Comparison of ENCODE assay signal across 8 cellular contexts in genomic region chr10:73110345-73110849, GRCh38. TPM values are rescaled to one million over a fixed set of nuclear protein-coding genes. Genes with fewer than 3 reads are reported as not detected.
DNase-seq lines count a peak whose midpoint lies in the region; ATAC-seq and TF ChIP-seq lines count a peak whose summit lies in the region.

Gene NUDT13, plus strand, starts transcription at chr10:73110455. Its CDS starts 3,911 bp downstream, at chr10:73114366.

- peak within 1 kb of the TSS; percentile 97 for H3K4me3 Mint-ChIP-seq in HFFc6
- H3K4me3 Mint-ChIP-seq in stimulated activated naive B cell treated with anti-CD40 and anti-IgM and Interleukin-4, amounts not matched to agents 10 μg/mL and 1 μg/mL and 100 μg/mL, for 72 hours: peak within 1 kb of the TSS; percentile 87 to 90

- H3K27me3 Mint-ChIP-seq in HFFc6 (ENCODE audit: insufficient read depth): no peaks in the 10 kb centered on the region
- no peaks in the 10 kb centered on the region for H3K27me3 Mint-ChIP-seq in stimulated activated naive B cell treated with anti-CD40 and anti-IgM and Interleukin-4, amounts not matched to agents 10 μg/mL and 1 μg/mL and 100 μg/mL, for 72 hours

- H3K9ac ChIP-seq in NT2/D1 (ENCODE audit: insufficient read length, low read depth): peak within 1 kb of the TSS; percentile 62

- H3K4me3 ChIP-seq in NT2/D1 (ENCODE audit: insufficient read length, low read depth): peak within 1 kb of the TSS; percentile 45
- H3K4me3 ChIP-seq in mesodermal cell (ENCODE audit: extremely low read depth, insufficient read depth, low read length, poor library complexity, severe bottlenecking): peak within 1 kb of the TSS; percentile 41

- DNase-seq in DMS114 treated with DMSO at 0.1 percent for 48 hours (lab: John Stamatoyannopoulos, UW; ENCODE audit: unreplicated experiment) (peak; percentile 55), HFFc6 (peak; percentile 68), NT2/D1 (ENCODE audit: low read depth, low spot score) (no peak), activated T-cell treated with anti-CD3 and anti-CD28 coated beads for 48 hours (ENCODE audit: low read depth) (peak; percentile 17), epithelial cell of prostate (ENCODE audit: low read depth, low spot score) (no peak), DMS79 (lab: John Stamatoyannopoulos, UW) (no peak)
- DNase-seq in stimulated activated naive B cell treated with anti-CD40 and anti-IgM and Interleukin-4, amounts not matched to agents 10 μg/mL and 1 μg/mL and 100 μg/mL, for 72 hours: peak; percentile 54

- H3K27me3 ChIP-seq in NT2/D1 (ENCODE audit: insufficient read depth, insufficient read length): no peaks in the 10 kb centered on the region

- H3K27ac Mint-ChIP-seq in HFFc6: peak within 1 kb of the TSS; percentile 99
- H3K27ac Mint-ChIP-seq in stimulated activated naive B cell treated with anti-CD40 and anti-IgM and Interleukin-4, amounts not matched to agents 10 μg/mL and 1 μg/mL and 100 μg/mL, for 72 hours: peak within 1 kb of the TSS; percentile 93

- H3K36me3 Mint-ChIP-seq in HFFc6 (ENCODE audit: low read depth): peaks cover 21% of the 10 kb centered on the region
- peaks cover 29 to 34% of the 10 kb centered on the region in 2 donors for H3K36me3 Mint-ChIP-seq in stimulated activated naive B cell treated with anti-CD40 and anti-IgM and Interleukin-4, amounts not matched to agents 10 μg/mL and 1 μg/mL and 100 μg/mL, for 72 hours

- H3K4me1 Mint-ChIP-seq in HFFc6 (ENCODE audit: low read depth): peaks cover 34% of the 10 kb centered on the region
- H3K4me1 Mint-ChIP-seq in stimulated activated naive B cell treated with anti-CD40 and anti-IgM and Interleukin-4, amounts not matched to agents 10 μg/mL and 1 μg/mL and 100 μg/mL, for 72 hours: peaks cover 6 to 15% of the 10 kb centered on the region in 2 donors

- H3K27ac ChIP-seq in epithelial cell of prostate: peak within 1 kb of the TSS; percentile 90
- peak within 1 kb of the TSS; percentile 83 for H3K27ac ChIP-seq in mesodermal cell (ENCODE audit: low read depth, low read length, severe bottlenecking)

- H3K9me3 Mint-ChIP-seq in HFFc6: peaks cover 8% of the 10 kb centered on the region
- peaks cover 0 to 4% of the 10 kb centered on the region in 2 donors for H3K9me3 Mint-ChIP-seq in stimulated activated naive B cell treated with anti-CD40 and anti-IgM and Interleukin-4, amounts not matched to agents 10 μg/mL and 1 μg/mL and 100 μg/mL, for 72 hours

- 29 to 40% methylated on average over 5 of the region's 5 CpGs for WGBS in mesodermal cell (ENCODE audit: insufficient coverage in 2 of 2), 2 experiments

- peaks cover 14% of the 10 kb centered on the region; the same call in 1 of the 2 replicates for H3K9me3 ChIP-seq in NT2/D1 (ENCODE audit: insufficient read depth, low read length)
- H3K9me3 ChIP-seq in mesodermal cell (ENCODE audit: control insufficient read depth, low read length): peaks cover 6% of the 10 kb centered on the region

- H3K36me3 ChIP-seq in NT2/D1 (ENCODE audit: insufficient read depth, insufficient read length, low read length): peaks cover 10% of the 10 kb centered on the region
- H3K36me3 ChIP-seq in mesodermal cell (ENCODE audit: control insufficient read depth, insufficient read depth, low read length): peaks cover 22% of the 10 kb centered on the region

- no peak for TF ChIP-seq CTCF in HFFc6 (IDR thresholded peaks at IDR 0.05)

- no peaks in the 10 kb centered on the region for H3K4me1 ChIP-seq in NT2/D1 (ENCODE audit: insufficient read depth, insufficient read length)
- no peaks in the 10 kb centered on the region for H3K4me1 ChIP-seq in mesodermal cell (ENCODE audit: control insufficient read depth, insufficient read depth, low read length, poor library complexity, severe bottlenecking)

- peak; percentile 86 to 95 for ATAC-seq in stimulated activated naive B cell treated with anti-CD40 and anti-IgM and Interleukin-4, amounts not matched to agents 10 μg/mL and 1 μg/mL and 100 μg/mL, for 72 hours (replicated peaks)

RNA-seq across cellular contexts. Expression of gene NUDT13, which starts in this region (rescaled TPM):
- 1 to 10 TPM; 1.3 to 2.3 (median 2.1) TPM for total RNA-seq in HFFc6 (2021; fragmentation: NEBNext Ultra II Directional; extraction: Animal tissue kit (Norgen Biotek cat#: 25700))
- polyA plus RNA-seq in mesodermal cell (2013, experiment 1 of 2): 0.88 TPM
- 1.2 TPM for polyA plus RNA-seq in mesodermal cell (2013, experiment 2 of 2)

Comparison
In these comparisons a context has a peak if more than half of its experiments do, and no peak if none do; other contexts are left out.
1. DNase-seq: peak in DMS114 treated with DMSO at 0.1 percent for 48 hours (single experiment), HFFc6 (single experiment), activated T-cell treated with anti-CD3 and anti-CD28 coated beads for 48 hours (single experiment) and stimulated activated naive B cell treated with anti-CD40 and anti-IgM and Interleukin-4, amounts not matched to agents 10 μg/mL and 1 μg/mL and 100 μg/mL, for 72 hours (single experiment); none in NT2/D1 (single experiment), epithelial cell of prostate (single experiment) and DMS79 (single experiment).